15 cellular contexts compared by ENCODE assay signal in genomic region chr5:565782-566445, GRCh38. TPM values are rescaled to one million over a fixed set of nuclear protein-coding genes. Genes with fewer than 3 reads are reported as not detected.
DNase-seq lines count a peak whose midpoint lies in the region; FAIRE-seq and TF ChIP-seq lines count a peak whose summit lies in the region.
"Had no signal": no experiment of that assay in that cellular context is flagged by ENCODE, and none has a peak within 500 bp of the region (broad histone marks: within the 10 kb centered on the region; RNA-seq: fewer than 3 reads in every experiment).

No MANE protein-coding gene starts in this region.

- no peaks in the 10 kb centered on the region for H3K9me3 ChIP-seq in ovary
- H3K9me3 ChIP-seq: left ventricle myocardium inferior had no signal

- no peaks in the 10 kb centered on the region for H3K36me3 Mint-ChIP-seq in progenitor cell of endocrine pancreas (ENCODE audit: insufficient read depth)
- H3K36me3 Mint-ChIP-seq: CD4-positive, CD25-positive, alpha-beta regulatory T cell had no signal

- H3K9me3 Mint-ChIP-seq in progenitor cell of endocrine pancreas (ENCODE audit: low read depth), result no peaks in the 10 kb centered on the region

- no peaks in the 10 kb centered on the region for H3K36me3 ChIP-seq in H7 (replicated peaks; ENCODE audit: control insufficient read depth, insufficient read depth, low read length)
- no peaks in the 10 kb centered on the region for H3K36me3 ChIP-seq in ovary
- H3K36me3 ChIP-seq: gastroesophageal sphincter, left ventricle myocardium inferior had no signal

- H3K4me1 ChIP-seq in ovary (ENCODE audit: insufficient read depth), result no peaks in the 10 kb centered on the region

- H3K27me3 Mint-ChIP-seq in progenitor cell of endocrine pancreas, result peaks cover 22% of the 10 kb centered on the region

- H3K27me3 ChIP-seq in H7 (ENCODE audit: control insufficient read depth, insufficient read depth, low read length) (no peaks in the 10 kb centered on the region; the same call in 1 of the 2 replicates), ovary (no peaks in the 10 kb centered on the region)

- peak; percentile 76 for DNase-seq in H7
- peak; percentile 12 for DNase-seq in fibroblast of pulmonary artery (ENCODE audit: low read depth)
- DNase-seq in progenitor cell of endocrine pancreas (ENCODE audit: low spot score, unreplicated experiment), result no peak
- no peak for DNase-seq in GM19239 (ENCODE audit: insufficient read length, low spot score)
- no peak for DNase-seq in A172 (ENCODE audit: low spot score)
- DNase-seq in stimulated activated CD4-positive, alpha-beta T cell treated with anti-CD3 and anti-CD28 coated beads, Interleukin-2, amount 100 ng/mL, for 24 hours, result no peak
- DNase-seq in ovary, result no peak
- DNase-seq: activated CD4-positive, CD25-positive, alpha-beta regulatory T cell treated with anti-CD3 and anti-CD28 coated beads, Interleukin-2, amount 50 U/mL, for 72 hours; CD4-positive, CD25-positive, alpha-beta regulatory T cell; left ventricle myocardium inferior; NCI-H1417 treated with DMSO at 0.1 percent for 48 hours; nucleus accumbens had no signal

- H3K4me3 ChIP-seq in H7 (ENCODE audit: insufficient read depth, low read depth, low read length) (no peak overlapping the region), fibroblast of pulmonary artery (replicated peaks; ENCODE audit: low read depth, low read length) (no peak overlapping the region), ovary (no peak overlapping the region)
- H3K4me3 ChIP-seq: gastroesophageal sphincter, left ventricle myocardium inferior had no signal

- TF ChIP-seq POLR2A in ovary (IDR thresholded peaks at IDR 0.05), result no peak

- intact Hi-C loops in ovary (cut with DNase I), result no loop called here

- H3K27ac Mint-ChIP-seq in progenitor cell of endocrine pancreas, result no peak overlapping the region
- H3K27ac Mint-ChIP-seq: CD4-positive, CD25-positive, alpha-beta regulatory T cell had no signal

- H3K4me3 Mint-ChIP-seq in progenitor cell of endocrine pancreas (ENCODE audit: low read depth), result peak overlapping the region; percentile 20
- H3K4me3 Mint-ChIP-seq: CD4-positive, CD25-positive, alpha-beta regulatory T cell had no signal

- FAIRE-seq in GM19239 (lab: Jason Lieb, UNC), result no peak
- FAIRE-seq: colon had no signal

- WGBS in ovary, 3 donors, result 28 to 38% (median 36%) methylated on average over 14 to 20 of the region's 20 CpGs

- peak; percentile 25 for TF ChIP-seq CTCF in VCaP (conservative IDR thresholded peaks at IDR 0.05)
- no peak for TF ChIP-seq CTCF in fibroblast of pulmonary artery (IDR thresholded peaks at IDR 0.05; ENCODE audit: low read length, missing control alignments)
- no peak for TF ChIP-seq CTCF in progenitor cell of endocrine pancreas (IDR thresholded peaks at IDR 0.05; ENCODE audit: unreplicated experiment)
- no peak for TF ChIP-seq CTCF in ovary (IDR thresholded peaks at IDR 0.05)

- no peak for TF ChIP-seq EP300 in ovary (IDR thresholded peaks at IDR 0.05)

- H3K4me1 Mint-ChIP-seq in progenitor cell of endocrine pancreas (ENCODE audit: low read depth), result no peaks in the 10 kb centered on the region

- H3K27ac ChIP-seq in VCaP (peak overlapping the region; percentile 36; the same call in 1 of the 2 replicates), ovary (no peak overlapping the region)
- H3K27ac ChIP-seq: gastroesophageal sphincter, left ventricle myocardium inferior had no signal

RNA-seq across cellular contexts. Expression of gene SLC9A3, which starts 41.7 kb away (rescaled TPM):
- total RNA-seq in H7 (2014; rRNA removed; shearing (Covaris generic)), result 1.8 and 3.3 TPM in 2 replicates
- total RNA-seq in progenitor cell of endocrine pancreas, result 1.6 and 1.7 TPM in 2 replicates
- 4.7 and 5.8 TPM in 2 replicates for total RNA-seq in A172 (2014; rRNA removed; shearing (Covaris generic))
- 1 to 10 TPM; 1.7 to 3.6 (median 2.3) TPM for total RNA-seq in ovary
- polyA plus RNA-seq in ovary, result 1 to 10 TPM; 1.2 to 1.7 TPM

RNA-seq across cellular contexts. Expression of gene CEP72, which starts 46.2 kb away (rescaled TPM):
- total RNA-seq in H7 (2014; rRNA removed; shearing (Covaris generic)), result 12.6 and 20.7 TPM in 2 replicates
- total RNA-seq in progenitor cell of endocrine pancreas (24.8 and 26.9 TPM in 2 replicates), ovary (10 to 100 TPM in 2 of 7 donors, 1 to 10 TPM in 5; 4.0 to 11.2 (median 7.8) TPM)
- total RNA-seq in A172 (2014; rRNA removed; shearing (Covaris generic)), result 4.6 and 14.8 TPM in 2 replicates
- polyA plus RNA-seq in ovary, result 1 to 10 TPM; 1.6 to 4.9 TPM

Comparison
In these comparisons a context has a peak if more than half of its experiments do, and no peak if none do; other contexts are left out.
1. DNase-seq: peak in H7 (single experiment) and fibroblast of pulmonary artery (single experiment); none in progenitor cell of endocrine pancreas (single experiment), GM19239 (single experiment), A172 (single experiment), stimulated activated CD4-positive, alpha-beta T cell treated with anti-CD3 and anti-CD28 coated beads, Interleukin-2, amount 100 ng/mL, for 24 hours (0 of 2) and ovary (0 of 5).